Comparison of ENCODE assay signal across 12 cellular contexts in genomic region chr6:10522929-10523573, GRCh38. TPM values are rescaled to one million over a fixed set of nuclear protein-coding genes. Genes with fewer than 3 reads are reported as not detected.
A peak's percentile ranks its signal among the peaks of the same experiment; 100 is the strongest.
DNase-seq lines count a peak whose midpoint lies in the region; ATAC-seq and TF ChIP-seq lines count a peak whose summit lies in the region.
"Had no signal": no experiment of that assay in that cellular context is flagged by ENCODE, and none has a peak within 500 bp of the region (broad histone marks: within the 10 kb centered on the region; RNA-seq: fewer than 3 reads in every experiment).

No MANE protein-coding gene starts in this region.

- H3K56ac ChIP-seq in H9 (ENCODE audit: insufficient read length, low read depth, low read length), result no peak overlapping the region

- H3K27ac ChIP-seq in H9 (ENCODE audit: insufficient read length, low read depth, low read length) (peak overlapping the region; percentile 46), gastrocnemius medialis (no peak overlapping the region)

- DNase-seq in H9 (peak; percentile 82), iPS-NIHi7 (ENCODE audit: extremely low spot score) (peak; percentile 49), retinal pigment epithelial cell (ENCODE audit: low read depth) (peak; percentile 24), dedifferentiated amniotic fluid mesenchymal stem cell (ENCODE audit: extremely low spot score) (no peak), gastrocnemius medialis (no peak)
- no peak for DNase-seq in naive thymus-derived CD8-positive, alpha-beta T cell
- DNase-seq: NCI-H2171; stimulated activated CD4-positive, alpha-beta T cell treated with anti-CD3 and anti-CD28 coated beads, Interleukin-4, amount 100 ng/mL, for 1 hour had no signal

- no peaks in the 10 kb centered on the region for H3K36me3 Mint-ChIP-seq in H9 (ENCODE audit: insufficient read depth in 1 of 3, low read depth in 3 of 3)
- no peaks in the 10 kb centered on the region for H3K36me3 Mint-ChIP-seq in brain
- no peaks in the 10 kb centered on the region for H3K36me3 Mint-ChIP-seq in naive thymus-derived CD8-positive, alpha-beta T cell
- H3K36me3 Mint-ChIP-seq: stimulated activated effector memory CD8-positive, alpha-beta T cell treated with anti-CD3 and anti-CD28 coated beads, Interleukin-12 subunit alpha, Interleukin-12 subunit beta, amount 100 ng/mL, for 72 hours had no signal

- peak overlapping the region; percentile 31 for H3K4me2 ChIP-seq in H9 (ENCODE audit: insufficient read depth, insufficient read length, low read length)

- no peak overlapping the region for H4K5ac ChIP-seq in H9 (ENCODE audit: insufficient read length, low read depth, low read length)

- H2BK20ac ChIP-seq in H9 (ENCODE audit: low read depth, low read length, poor library complexity, severe bottlenecking), result no peak overlapping the region

- H3K4me1 ChIP-seq in H9 (ENCODE audit: insufficient read depth, low read length) (peaks cover 6% of the 10 kb centered on the region; the same call in 1 of the 2 replicates), gastrocnemius medialis (no peaks in the 10 kb centered on the region)

- POLR2A ChIA-PET in naive thymus-derived CD8-positive, alpha-beta T cell (lab: Charles Lee), result interaction anchor here (0.6 kb wide), 1 partner anchor 165 kb away, joined by 3 read pairs; no protein-coding TSS in a partner anchor

- no peak overlapping the region for H3K14ac ChIP-seq in H9 (ENCODE audit: insufficient read depth, low read length)

- no peak overlapping the region for H3K9ac ChIP-seq in H9 (ENCODE audit: extremely low read depth, insufficient read length, low read length)

- peak overlapping the region; percentile 83 to 95 (median 90); a peak in 6 of 7 replicates for H3K27ac Mint-ChIP-seq in H9
- peak overlapping the region in 3 of 5 experiments; percentile 19 to 78 (median 47) for H3K27ac Mint-ChIP-seq in brain
- no peak overlapping the region for H3K27ac Mint-ChIP-seq in naive thymus-derived CD8-positive, alpha-beta T cell
- H3K27ac Mint-ChIP-seq: stimulated activated effector memory CD8-positive, alpha-beta T cell treated with anti-CD3 and anti-CD28 coated beads, Interleukin-12 subunit alpha, Interleukin-12 subunit beta, amount 100 ng/mL, for 72 hours had no signal

- H2BK15ac ChIP-seq in H9 (ENCODE audit: low read depth, low read length), result no peak overlapping the region

- H2BK5ac ChIP-seq in H9 (ENCODE audit: insufficient read length, low read length), result no peak overlapping the region

- H3K9me3 Mint-ChIP-seq in H9 (no peaks in the 10 kb centered on the region), brain (no peaks in the 10 kb centered on the region)
- H3K9me3 Mint-ChIP-seq in naive thymus-derived CD8-positive, alpha-beta T cell, result no peaks in the 10 kb centered on the region
- H3K9me3 Mint-ChIP-seq: stimulated activated effector memory CD8-positive, alpha-beta T cell treated with anti-CD3 and anti-CD28 coated beads, Interleukin-12 subunit alpha, Interleukin-12 subunit beta, amount 100 ng/mL, for 72 hours had no signal

- TF ChIP-seq POLR2A in gastrocnemius medialis (IDR thresholded peaks at IDR 0.05), result no peak

- intact Hi-C loops in gastrocnemius medialis (cut with DNase I; ENCODE audit: low total_unique reads), result no loop called here

- H4K91ac ChIP-seq in H9 (ENCODE audit: insufficient read length, low read depth, low read length), result no peak overlapping the region

- no peak overlapping the region for H4K8ac ChIP-seq in H9 (replicated peaks; ENCODE audit: insufficient read length, low read depth, low read length)

- H3K4me3 ChIP-seq in retinal pigment epithelial cell (ENCODE audit: low read length) (peak overlapping the region; percentile 40), gastrocnemius medialis (no peak overlapping the region)

- no peak overlapping the region for H3T11ph ChIP-seq in H9 (ENCODE audit: low read length)

- no peaks in the 10 kb centered on the region for H3K79me2 ChIP-seq in H9 (ENCODE audit: insufficient read depth, low read length)

- H2BK120ac ChIP-seq in H9 (ENCODE audit: low read depth, low read length, poor library complexity, severe bottlenecking), result no peak overlapping the region

- H3K27me3 Mint-ChIP-seq in H9 (ENCODE audit: low read depth), result no peaks in the 10 kb centered on the region
- peaks cover 9% of the 10 kb centered on the region for H3K27me3 Mint-ChIP-seq in brain
- peaks cover 1 to 13% (median 6%) of the 10 kb centered on the region in 5 donors for H3K27me3 Mint-ChIP-seq in naive thymus-derived CD8-positive, alpha-beta T cell

- H2AFZ ChIP-seq in H9 (ENCODE audit: low read length), result no peak overlapping the region

- H3K79me1 ChIP-seq in H9 (ENCODE audit: insufficient read depth, low read depth, low read length, poor library complexity, severe bottlenecking), result no peaks in the 10 kb centered on the region

- H3K4ac ChIP-seq in H9 (ENCODE audit: low read depth, low read length), result no peak overlapping the region

- no peak overlapping the region for H2BK12ac ChIP-seq in H9 (ENCODE audit: insufficient read length, low read depth, low read length)

- no peaks in the 10 kb centered on the region for H3K36me3 ChIP-seq in gastrocnemius medialis

- TF ChIP-seq CTCF in H9 (conservative IDR thresholded peaks at IDR 0.05), result no peak
- TF ChIP-seq CTCF in brain (conservative IDR thresholded peaks at IDR 0.05), result no peak
- TF ChIP-seq CTCF in retinal pigment epithelial cell (conservative IDR thresholded peaks at IDR 0.05; ENCODE audit: low read depth, low read length), result no peak
- no peak for TF ChIP-seq CTCF in gastrocnemius medialis (IDR thresholded peaks at IDR 0.05 in 4 of 5, conservative IDR thresholded peaks at IDR 0.05 in 1 of 5)

- no peak for ATAC-seq in naive thymus-derived CD8-positive, alpha-beta T cell
- ATAC-seq in HG02884 (IDR thresholded peaks at IDR 0.05; ENCODE audit: unreplicated experiment), result no peak
- ATAC-seq in gastrocnemius medialis, result no peak
- ATAC-seq: SK-N-SH treated with all-trans-retinoic acid at 6 μM for 48 hours; stimulated activated effector memory CD8-positive, alpha-beta T cell treated with anti-CD3 and anti-CD28 coated beads, Interleukin-12 subunit alpha, Interleukin-12 subunit beta, amount 100 ng/mL, for 72 hours had no signal

- no peaks in the 10 kb centered on the region for H3K23me2 ChIP-seq in H9 (ENCODE audit: insufficient read length, low read depth, low read length, poor library complexity, severe bottlenecking)

- no peaks in the 10 kb centered on the region for H4K20me1 ChIP-seq in H9 (ENCODE audit: control insufficient read depth, insufficient read depth, insufficient read length)

- H3K23ac ChIP-seq in H9 (ENCODE audit: insufficient read length, low read depth, low read length), result no peak overlapping the region

- peak overlapping the region; percentile 38 to 64; a peak in 4 of 5 replicates for H3K4me3 Mint-ChIP-seq in H9
- peak overlapping the region in 1 of 5 experiments; percentile 49 for H3K4me3 Mint-ChIP-seq in brain
- H3K4me3 Mint-ChIP-seq in naive thymus-derived CD8-positive, alpha-beta T cell, result no peak overlapping the region
- H3K4me3 Mint-ChIP-seq: stimulated activated effector memory CD8-positive, alpha-beta T cell treated with anti-CD3 and anti-CD28 coated beads, Interleukin-12 subunit alpha, Interleukin-12 subunit beta, amount 100 ng/mL, for 72 hours had no signal

- no peak overlapping the region for H2AK5ac ChIP-seq in H9 (ENCODE audit: insufficient read length, low read length)

- WGBS in H9 (ENCODE audit: extremely low coverage, insufficient read length, low lambda C conversion rate), result no CpG with 5 or more reads among the region's 21 CpGs

- in situ Hi-C loops in gastrocnemius medialis (cut with MboI; ENCODE audit: low sequenced_read_pairs in 4 of 4), result loop anchor here in 3 of 4 donors (25.0 kb wide), 2 partner anchors 264 to 289 kb away; no protein-coding TSS in a partner anchor

- H3K27me3 ChIP-seq in H9 (ENCODE audit: insufficient read depth, low read length) (no peaks in the 10 kb centered on the region), gastrocnemius medialis (no peaks in the 10 kb centered on the region)

- H3K18ac ChIP-seq in H9 (ENCODE audit: insufficient read length, low read depth, low read length), result peak overlapping the region; percentile 58

- H3K4me1 Mint-ChIP-seq in H9, result peaks cover 45 to 47% of the 10 kb centered on the region in 2 experiments
- peaks cover 21% of the 10 kb centered on the region for H3K4me1 Mint-ChIP-seq in brain
- H3K4me1 Mint-ChIP-seq in naive thymus-derived CD8-positive, alpha-beta T cell, result peaks cover 2 to 8% (median 4%) of the 10 kb centered on the region in 4 donors

- no peaks in the 10 kb centered on the region for H3K9me3 ChIP-seq in H9 (ENCODE audit: control insufficient read depth, low read depth, low read length)
- H3K9me3 ChIP-seq in gastrocnemius medialis, result no peaks in the 10 kb centered on the region

RNA-seq across cellular contexts. Expression of gene GCNT2, which starts 1.9 kb away (rescaled TPM):
- total RNA-seq in H9 (2021), result 41.3 and 41.7 TPM in 2 replicates
- polyA plus RNA-seq in brain (ENCODE audit: insufficient read depth, low read depth, low replicate concordance), result 9.3 TPM
- 1 to 10 TPM; 3.9 to 4.6 TPM for total RNA-seq in naive thymus-derived CD8-positive, alpha-beta T cell
- 1 to 10 TPM in 2 of 3 donors, under 1 TPM in 1; 0.85 to 1.8 (median 1.3) TPM for polyA plus RNA-seq in naive thymus-derived CD8-positive, alpha-beta T cell
- total RNA-seq in gastrocnemius medialis, result 1 to 10 TPM in 2 of 4 donors, under 1 TPM in 2; 0.27 to 1.9 (median 0.81) TPM

Comparison
In these comparisons a context has a peak if more than half of its experiments do, and no peak if none do; other contexts are left out.
1. DNase-seq: peak in H9 (single experiment), iPS-NIHi7 (single experiment) and retinal pigment epithelial cell (single experiment); none in dedifferentiated amniotic fluid mesenchymal stem cell (single experiment), naive thymus-derived CD8-positive, alpha-beta T cell (0 of 10) and gastrocnemius medialis (0 of 2).
2. H3K27ac Mint-ChIP-seq: peak in H9 (3 of 3) and brain (3 of 5); none in naive thymus-derived CD8-positive, alpha-beta T cell (0 of 10).
3. H3K4me3 Mint-ChIP-seq: peak in H9 (2 of 2); none in naive thymus-derived CD8-positive, alpha-beta T cell (0 of 10).